ENCODE assay signal across 30 cellular contexts in the genomic region with DNA sequence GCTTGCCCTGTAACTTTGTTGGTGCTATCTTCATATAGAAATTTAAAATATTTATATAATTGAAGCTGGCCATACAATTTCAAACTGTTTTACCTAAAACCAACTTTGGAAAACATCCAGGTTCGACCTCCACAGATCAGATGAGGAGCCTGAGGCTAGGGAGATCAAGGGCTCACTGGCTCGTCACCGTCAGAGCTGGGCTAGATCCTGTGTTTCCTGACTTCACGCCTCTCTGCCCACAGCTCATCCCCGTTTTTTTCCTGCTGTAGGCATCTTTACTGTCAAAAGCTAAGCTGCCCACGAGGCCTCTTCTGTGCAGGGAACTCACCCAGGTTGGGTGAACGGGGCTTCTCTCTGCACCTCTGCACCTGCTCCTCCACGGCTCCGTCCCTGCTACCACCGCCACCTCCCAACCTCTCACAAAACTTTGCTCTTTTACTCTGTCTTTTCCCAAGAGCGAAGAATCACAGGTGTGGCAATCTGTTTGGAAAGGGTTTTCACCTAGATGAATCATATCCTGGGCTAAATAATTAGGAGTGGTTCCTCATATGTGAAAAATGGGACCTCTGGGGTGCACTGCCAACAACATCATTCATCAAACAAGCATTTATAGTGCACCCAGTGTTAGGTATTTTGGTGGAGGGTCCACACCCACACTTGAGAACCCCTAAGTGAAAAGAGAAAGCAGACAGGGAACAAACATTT. TPM values are rescaled to one million over a fixed set of nuclear protein-coding genes. Genes with fewer than 3 reads are reported as not detected.
DNase-seq lines count a peak whose midpoint lies in the region; ATAC-seq and TF ChIP-seq lines count a peak whose summit lies in the region.
"Had no signal": no experiment of that assay in that cellular context is flagged by ENCODE, and none has a peak within 500 bp of the region (broad histone marks: within the 10 kb centered on the region; RNA-seq: fewer than 3 reads in every experiment).

No MANE protein-coding gene starts in this region.

- no peaks in the 10 kb centered on the region for H3K9me3 Mint-ChIP-seq in Caco-2 (ENCODE audit: unreplicated experiment)
- H3K9me3 Mint-ChIP-seq: activated T-helper 2 cell treated with anti-CD3 and anti-CD28 coated beads, Interferon-gamma antibody, Interleukin-2, Interleukin-4, amounts not matched to agents 10 μg/mL and 5 μg/mL and 100 μg/mL, durations not matched to agents 14 hours and 24 hours and 36 hours; brain; IgD-negative memory B cell; immature natural killer cell; nephron progenitor cell; stimulated activated memory B cell treated with anti-CD40 and anti-IgM and Interleukin-4, amounts not matched to agents 10 μg/mL and 1 μg/mL and 100 μg/mL, for 72 hours had no signal

- no peaks in the 10 kb centered on the region for H3K9me2 ChIP-seq in PC-9 (ENCODE audit: insufficient read depth)

- peak overlapping the region; percentile 83 for H3K4me2 ChIP-seq in PC-9

- no peak overlapping the region for H2AFZ ChIP-seq in PC-9

- intact Hi-C loops in PC-9 (cut with micrococcal nuclease; ENCODE audit: unreplicated experiment) (loop anchor here (5.0 kb wide), 1 partner anchor 42 kb away; no protein-coding TSS in a partner anchor), lower lobe of right lung (cut with DNase I) (no loop called here), ovary (cut with DNase I) (loop anchor here in 1 of 4 donors (10.0 kb wide), 1 partner anchor 176 kb away; no protein-coding TSS in a partner anchor), Caco-2 (cut with micrococcal nuclease; ENCODE audit: unreplicated experiment) (no loop called here)

- ATAC-seq in esophagus mucosa, result peak; percentile 73
- peak; percentile 56 to 57 for ATAC-seq in lower lobe of right lung
- ATAC-seq: Panc1; stimulated activated memory B cell treated with anti-CD40 and anti-IgM and Interleukin-4, amounts not matched to agents 10 μg/mL and 1 μg/mL and 100 μg/mL, for 72 hours had no signal

- H3K4me1 ChIP-seq in PC-9 (replicated peaks; ENCODE audit: insufficient read depth), result peaks cover 43% of the 10 kb centered on the region
- H3K4me1 ChIP-seq in lower lobe of right lung, result no peaks in the 10 kb centered on the region
- H3K4me1 ChIP-seq in ovary (ENCODE audit: insufficient read depth), result no peaks in the 10 kb centered on the region
- no peaks in the 10 kb centered on the region for H3K4me1 ChIP-seq in Caco-2

- no peaks in the 10 kb centered on the region for H3K4me1 Mint-ChIP-seq in Caco-2 (ENCODE audit: low read depth, unreplicated experiment)
- H3K4me1 Mint-ChIP-seq: brain, IgD-negative memory B cell, immature natural killer cell had no signal

- BruUV-seq in PC-9 (replicated peaks; lab: Mats Ljungman, UMichigan), result TSS peak; percentile 94
- BruUV-seq in Caco-2 (replicated peaks; lab: Mats Ljungman, UMichigan), result no TSS peak

- TF ChIP-seq EP300 in ovary (IDR thresholded peaks at IDR 0.05), result no peak

- no peak for TF ChIP-seq POLR2A in ovary (IDR thresholded peaks at IDR 0.05)

- DNase-seq in Caki2 (ENCODE audit: low read depth) (peak; percentile 18), PC-9 (peak; percentile 48 to 87), lower lobe of right lung (no peak), ovary (no peak), GM03348 (ENCODE audit: low spot score) (no peak), Caco-2 (no peak)
- no peak for DNase-seq in activated CD4-positive, alpha-beta T cell treated with anti-CD3 and anti-CD28 coated beads, Interleukin-2, amount 50 U/mL, for 4 hours
- DNase-seq: activated CD4-positive, alpha-beta T cell treated with anti-CD3 and anti-CD28 coated beads for 4 hours; activated naive CD4-positive, alpha-beta T cell treated with anti-CD3 and anti-CD28 coated beads, Interleukin-2, amount 50 U/mL, for 16 hours; amniotic stem cell; COR-L47; DND-41; GF-D8; immature natural killer cell; NCI-H1092; NCI-H187; NCI-H526; nephron progenitor cell; retina; SIG-M5; T-helper 9 cell; transverse colon had no signal

- no peaks in the 10 kb centered on the region for H4K20me1 ChIP-seq in PC-9 (ENCODE audit: insufficient read depth)

- H3K27ac ChIP-seq in PC-9 (peak overlapping the region; percentile 95), lower lobe of right lung (no peak overlapping the region), ovary (no peak overlapping the region)
- H3K27ac ChIP-seq: transverse colon, VCaP had no signal

- H3K27me3 ChIP-seq in PC-9 (ENCODE audit: insufficient read depth, low read depth), result no peaks in the 10 kb centered on the region
- peaks cover 2% of the 10 kb centered on the region for H3K27me3 ChIP-seq in lower lobe of right lung (ENCODE audit: low read depth)
- H3K27me3 ChIP-seq in ovary, result no peaks in the 10 kb centered on the region
- H3K27me3 ChIP-seq in Caco-2 (replicated peaks; ENCODE audit: control insufficient read depth, insufficient read depth, low read length), result no peaks in the 10 kb centered on the region

- no peaks in the 10 kb centered on the region for H3K9me3 ChIP-seq in PC-9 (ENCODE audit: insufficient read depth, low read depth)
- H3K9me3 ChIP-seq in lower lobe of right lung, result no peaks in the 10 kb centered on the region
- no peaks in the 10 kb centered on the region for H3K9me3 ChIP-seq in ovary
- H3K9me3 ChIP-seq in Caco-2, result no peaks in the 10 kb centered on the region
- H3K9me3 ChIP-seq: transverse colon had no signal

- H3K27me3 Mint-ChIP-seq in Caco-2 (ENCODE audit: insufficient read depth, unreplicated experiment), result no peaks in the 10 kb centered on the region

- H3F3A ChIP-seq in PC-9 (ENCODE audit: insufficient read depth, low read depth), result peaks cover 34% of the 10 kb centered on the region

- 83 to 84% (median 84%) methylated on average over 11 of the region's 11 CpGs for WGBS in ovary, 3 donors

- H3K36me3 ChIP-seq in PC-9 (ENCODE audit: low read depth) (peaks cover 7% of the 10 kb centered on the region; the same call in 1 of the 2 replicates), lower lobe of right lung (no peaks in the 10 kb centered on the region), ovary (no peaks in the 10 kb centered on the region), Caco-2 (ENCODE audit: control insufficient read depth, insufficient read depth, low read length) (no peaks in the 10 kb centered on the region)
- H3K36me3 ChIP-seq: transverse colon had no signal

- CTCF ChIA-PET in PC-9 (lab: Charles Lee) (no interaction called here), Caco-2 (lab: Charles Lee) (no interaction called here)

- H3K79me2 ChIP-seq in PC-9 (ENCODE audit: low read depth), result no peaks in the 10 kb centered on the region

- no peak overlapping the region for H3K27ac Mint-ChIP-seq in Caco-2 (ENCODE audit: unreplicated experiment)
- H3K27ac Mint-ChIP-seq: activated T-helper 2 cell treated with anti-CD3 and anti-CD28 coated beads, Interferon-gamma antibody, Interleukin-2, Interleukin-4, amounts not matched to agents 10 μg/mL and 5 μg/mL and 100 μg/mL, durations not matched to agents 14 hours and 24 hours and 36 hours; brain; IgD-negative memory B cell; immature natural killer cell; nephron progenitor cell; stimulated activated memory B cell treated with anti-CD40 and anti-IgM and Interleukin-4, amounts not matched to agents 10 μg/mL and 1 μg/mL and 100 μg/mL, for 72 hours had no signal

- in situ Hi-C loops in Caki2 (cut with HindIII; ENCODE audit: low pct_unique_long_range_greater_than_20kb, low sequenced_read_pairs), result no loop called here

- no peak overlapping the region for H3K4me3 Mint-ChIP-seq in Caco-2 (ENCODE audit: unreplicated experiment)
- H3K4me3 Mint-ChIP-seq: brain; IgD-negative memory B cell; immature natural killer cell; nephron progenitor cell; stimulated activated memory B cell treated with anti-CD40 and anti-IgM and Interleukin-4, amounts not matched to agents 10 μg/mL and 1 μg/mL and 100 μg/mL, for 72 hours had no signal

- POLR2A ChIA-PET in PC-9 (lab: Charles Lee; ENCODE audit: unreplicated experiment), result interaction anchor here (0.6 to 0.7 kb wide), 3 partner anchors 106 to 414 kb away, joined by 3 to 5 read pairs (median 4); a partner anchor contains a TSS
- POLR2A ChIA-PET in Caco-2 (lab: Charles Lee), result no interaction called here

- H3K36me3 Mint-ChIP-seq in Caco-2 (ENCODE audit: insufficient read depth, unreplicated experiment), result no peaks in the 10 kb centered on the region
- H3K36me3 Mint-ChIP-seq: IgD-negative memory B cell; stimulated activated memory B cell treated with anti-CD40 and anti-IgM and Interleukin-4, amounts not matched to agents 10 μg/mL and 1 μg/mL and 100 μg/mL, for 72 hours had no signal

- peak overlapping the region; percentile 39; the same call in 1 of the 2 replicates for H3K4me3 ChIP-seq in PC-9
- no peak overlapping the region for H3K4me3 ChIP-seq in lower lobe of right lung
- H3K4me3 ChIP-seq in ovary, result no peak overlapping the region
- H3K4me3 ChIP-seq in Caco-2 (ENCODE audit: low read depth, low read length), result no peak overlapping the region
- H3K4me3 ChIP-seq: lung, transverse colon had no signal

- no peak for TF ChIP-seq CTCF in PC-9 (conservative IDR thresholded peaks at IDR 0.05)
- TF ChIP-seq CTCF in lower lobe of right lung (IDR thresholded peaks at IDR 0.05), result no peak
- no peak for TF ChIP-seq CTCF in ovary (IDR thresholded peaks at IDR 0.05)
- TF ChIP-seq CTCF in Caco-2 (IDR thresholded peaks at IDR 0.05; ENCODE audit: insufficient read depth in 1 of 2, low read depth in 1 of 2, low read length in 1 of 2, severe bottlenecking in 1 of 2, unreplicated experiment in 1 of 2), result no peak

RNA-seq across cellular contexts. Expression of a gene that starts 24.8 kb away (rescaled TPM):
- total RNA-seq in Caki2 (2014; rRNA removed; shearing (Covaris generic); ENCODE audit: low replicate concordance), result 0.27 TPM in 1 of 2 replicates, not detected in the other
- 41.3 and 41.8 TPM in 2 replicates for total RNA-seq in PC-9 (2021)
- total RNA-seq in esophagus mucosa, result 16.7 TPM
- total RNA-seq in lower lobe of right lung, result 46.1 TPM
- total RNA-seq in ovary, result 10 to 100 TPM; 13.7 to 80.8 (median 71.9) TPM
- 10 to 100 TPM in 1 of 2 donors, 1 to 10 TPM in 1; 9.1 to 36.9 TPM for polyA plus RNA-seq in ovary
- 27.4 and 27.9 TPM in 2 replicates for total RNA-seq in Caco-2 (2022)

RNA-seq across cellular contexts. Expression of a gene that starts 45.6 kb away (rescaled TPM):
- not detected in 2 replicates for total RNA-seq in Caki2 (2014; rRNA removed; shearing (Covaris generic); ENCODE audit: low replicate concordance)
- 3.1 and 3.4 TPM in 2 replicates for total RNA-seq in PC-9 (2021)
- 1.7 TPM for total RNA-seq in esophagus mucosa
- 12.0 TPM for total RNA-seq in lower lobe of right lung
- 10 to 100 TPM in 3 of 7 donors, 1 to 10 TPM in 4; 2.1 to 11.9 (median 8.2) TPM for total RNA-seq in ovary
- 10 to 100 TPM in 1 of 2 donors, 1 to 10 TPM in 1; 5.5 to 17.8 TPM for polyA plus RNA-seq in ovary
- 2.5 and 3.2 TPM in 2 replicates for total RNA-seq in Caco-2 (2022)
- polyA plus RNA-seq: IgD-negative memory B cell, immature natural killer cell had no signal

RNA-seq across cellular contexts. Expression of a gene that starts 48.1 kb away (rescaled TPM):
- total RNA-seq in Caki2 (2014; rRNA removed; shearing (Covaris generic); ENCODE audit: low replicate concordance), result 52.9 and 61.3 TPM in 2 replicates
- 159 and 176 TPM in 2 replicates for total RNA-seq in PC-9 (2021)
- 93.3 TPM for total RNA-seq in esophagus mucosa
- total RNA-seq in lower lobe of right lung, result 61.5 TPM
- 10 to 100 TPM; 46.4 to 82.8 (median 54.6) TPM for total RNA-seq in ovary
- polyA plus RNA-seq in ovary, result 10 to 100 TPM in 1 of 2 donors, 1 to 10 TPM in 1; 4.6 to 59.1 TPM
- 20.9 and 27.4 TPM in 2 replicates for total RNA-seq in Caco-2 (2022)

RNA-seq across cellular contexts. Expression of a gene that starts 48.6 kb away (rescaled TPM):
- total RNA-seq in Caki2 (2014; rRNA removed; shearing (Covaris generic); ENCODE audit: low replicate concordance), result 4.6 and 4.7 TPM in 2 replicates
- total RNA-seq in PC-9 (2021) (14.3 and 22.0 TPM in 2 replicates), esophagus mucosa (7.6 TPM), lower lobe of right lung (12.6 TPM), ovary (10 to 100 TPM in 6 of 7 donors, 1 to 10 TPM in 1; 7.0 to 18.8 (median 16.1) TPM), Caco-2 (2022) (6.1 and 7.3 TPM in 2 replicates)
- 10 to 100 TPM; 10.8 to 22.2 TPM for polyA plus RNA-seq in ovary

Comparison
In these comparisons a context has a peak if more than half of its experiments do, and no peak if none do; other contexts are left out.
1. DNase-seq: peak in Caki2 (single experiment) and PC-9 (2 of 2); none in lower lobe of right lung (single experiment), ovary (0 of 5), GM03348 (single experiment), activated CD4-positive, alpha-beta T cell treated with anti-CD3 and anti-CD28 coated beads, Interleukin-2, amount 50 U/mL, for 4 hours (0 of 2) and Caco-2 (0 of 2).
2. RNA of a gene that starts 24.8 kb away (total RNA-seq): 13.7 to 80.8 TPM in ovary, 46.1 TPM in lower lobe of right lung (single experiment), 41.3 to 41.8 TPM in PC-9, 27.4 to 27.9 TPM in Caco-2 and 16.7 TPM in esophagus mucosa (single experiment); 0.27 TPM in Caki2; every median in the first group is over 10 times any median in the second.